ENCODE assay signal across 7 cellular contexts in the genomic region with DNA sequence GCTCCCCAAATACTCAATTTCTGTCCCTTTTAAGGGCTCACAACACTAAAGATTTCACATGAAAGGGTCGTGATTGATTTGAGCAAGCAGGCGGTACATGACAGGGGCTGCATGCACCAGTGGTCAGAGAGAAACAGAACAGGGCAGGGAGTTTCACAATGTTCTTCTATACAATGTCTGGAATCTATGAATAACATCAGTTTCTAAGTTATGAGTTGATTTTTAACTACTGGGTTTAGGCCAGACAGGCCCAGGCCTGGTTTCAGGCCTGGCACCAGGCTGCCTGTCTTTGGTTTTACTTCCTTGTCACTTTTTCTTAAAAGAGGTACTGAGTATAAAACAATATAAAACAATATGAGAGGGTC. TPM values are rescaled to one million over a fixed set of nuclear protein-coding genes. Genes with fewer than 3 reads are reported as not detected.
"Had no signal": no experiment of that assay in that cellular context is flagged by ENCODE, and none has a peak within 500 bp of the region (broad histone marks: within the 10 kb centered on the region; RNA-seq: fewer than 3 reads in every experiment).

No MANE protein-coding gene starts in this region.

RNA-seq across cellular contexts. Expression of gene GPR15LG, which starts 6.3 kb away (rescaled TPM):
- total RNA-seq: activated CD8-positive, alpha-beta T cell treated with anti-CD3 and anti-CD28 coated beads for 36 hours; activated naive CD8-positive, alpha-beta T cell treated with anti-CD3 and anti-CD28 coated beads for 36 hours; activated T-cell treated with anti-CD3 and anti-CD28 coated beads, Interleukin-2, amount 50 U/mL, for 72 hours; glomerular endothelial cell; osteocyte; pulmonary artery endothelial cell; sigmoid colon had no signal

RNA-seq across cellular contexts. Expression of gene CDHR1, which starts 27.1 kb away (rescaled TPM):
- total RNA-seq: pulmonary artery endothelial cell had no signal

RNA-seq across cellular contexts. Expression of gene LRIT2, which starts 58.1 kb away (rescaled TPM):
- total RNA-seq: activated CD8-positive, alpha-beta T cell treated with anti-CD3 and anti-CD28 coated beads for 36 hours; activated naive CD8-positive, alpha-beta T cell treated with anti-CD3 and anti-CD28 coated beads for 36 hours; activated T-cell treated with anti-CD3 and anti-CD28 coated beads, Interleukin-2, amount 50 U/mL, for 72 hours; glomerular endothelial cell; osteocyte; pulmonary artery endothelial cell; sigmoid colon had no signal
